In genomic region chr20:34015401-34016335, GRCh38 we compare ENCODE assay signal across 23 cellular contexts. TPM values are rescaled to one million over a fixed set of nuclear protein-coding genes. Genes with fewer than 3 reads are reported as not detected.
DNase-seq lines count a peak whose midpoint lies in the region; ATAC-seq and TF ChIP-seq lines count a peak whose summit lies in the region.
"Had no signal": no experiment of that assay in that cellular context is flagged by ENCODE, and none has a peak within 500 bp of the region (broad histone marks: within the 10 kb centered on the region; RNA-seq: fewer than 3 reads in every experiment).

No MANE protein-coding gene starts in this region.

- H3K14ac ChIP-seq in trophoblast cell (ENCODE audit: low read length) = no peak overlapping the region

- H4K91ac ChIP-seq in trophoblast cell (ENCODE audit: low read depth, low read length) = no peak overlapping the region

- no peak overlapping the region for H3K18ac ChIP-seq in trophoblast cell (ENCODE audit: low read length)

- no peak overlapping the region for H2BK120ac ChIP-seq in trophoblast cell (ENCODE audit: insufficient read depth, low read length, poor library complexity)

- peak overlapping the region; percentile 89 for H3K4ac ChIP-seq in trophoblast cell (ENCODE audit: low read depth, low read length)

- CTCF ChIA-PET in MCF 10A (lab: Yijun Ruan, JAX) = interaction anchor here (0.7 kb wide), 2 partner anchors 67 to 205 kb away, joined by 3 to 7 read pairs; partner anchors contain the start of gene CHMP4B

- H3K4me3 Mint-ChIP-seq in MCF 10A (ENCODE audit: unreplicated experiment) = no peak overlapping the region
- H3K4me3 Mint-ChIP-seq: activated CD8-positive, alpha-beta memory T cell treated with anti-CD3 and anti-CD28 coated beads, Interleukin-2, amount 10 ng/mL, durations not matched to agents 7 days and 5 days had no signal

- POLR2A ChIA-PET in MCF 10A (lab: Yijun Ruan, JAX) = interaction anchor here (0.6 to 1.3 kb wide), 5 partner anchors 19 to 1920 kb away, joined by 3 to 5 read pairs (median 3); no protein-coding TSS in a partner anchor

- H2AFZ ChIP-seq in trophoblast cell (ENCODE audit: insufficient read depth, low read length, poor library complexity) = no peak overlapping the region

- no peaks in the 10 kb centered on the region for H3K27me3 Mint-ChIP-seq in MCF 10A (ENCODE audit: insufficient read depth, unreplicated experiment)
- H3K27me3 Mint-ChIP-seq: activated CD8-positive, alpha-beta memory T cell treated with anti-CD3 and anti-CD28 coated beads, Interleukin-2, amount 10 ng/mL, durations not matched to agents 7 days and 5 days had no signal

- H3K36me3 ChIP-seq in trophoblast cell (ENCODE audit: control insufficient read depth in 1 of 2, insufficient read depth in 2 of 2, low read length in 2 of 2) = no peaks in the 10 kb centered on the region
- H3K36me3 ChIP-seq: heart left ventricle, pancreas, stomach had no signal

- peak overlapping the region; percentile 23 to 46 for H3K27ac ChIP-seq in coronary artery
- no peak overlapping the region for H3K27ac ChIP-seq in trophoblast cell (ENCODE audit: low read depth, low read length)
- H3K27ac ChIP-seq: 22Rv1; BLaER1 treated with 17β-estradiol and CSF1 and Interleukin-3, amounts not matched to agents 10 nM and 100 nM; heart left ventricle; HL-60; pancreas; SK-N-MC; skin epidermis; stomach had no signal

- H4K12ac ChIP-seq in trophoblast cell (ENCODE audit: low read depth, low read length) = no peak overlapping the region

- no peak overlapping the region for H3K9ac ChIP-seq in trophoblast cell (ENCODE audit: low read length)
- H3K9ac ChIP-seq: BLaER1 treated with 17β-estradiol and CSF1 and Interleukin-3, amounts not matched to agents 10 nM and 100 nM had no signal

- no peak overlapping the region for H2BK12ac ChIP-seq in trophoblast cell (ENCODE audit: low read length)

- peak; percentile 40 for DNase-seq in NCI-H146 (lab: John Stamatoyannopoulos, UW)
- DNase-seq in NCI-H146 treated with DMSO at 0.1 percent for 48 hours (lab: John Stamatoyannopoulos, UW; ENCODE audit: unreplicated experiment) = no peak
- peak; percentile 86 for DNase-seq in Jurkat, Clone E6-1 (ENCODE audit: low read depth, low spot score)
- DNase-seq in coronary artery (ENCODE audit: low spot score) = no peak
- DNase-seq in trophoblast cell = no peak
- no peak for DNase-seq in MCF 10A (ENCODE audit: unreplicated experiment)
- DNase-seq: activated CD8-positive, alpha-beta memory T cell treated with anti-CD3 and anti-CD28 coated beads, Interleukin-2, amount 10 ng/mL, durations not matched to agents 7 days and 5 days; heart left ventricle; kidney glomerular epithelial cell; mucosa of descending colon; NCI-H187 treated with DMSO at 0.1 percent for 48 hours; NCI-H524 treated with DMSO at 0.1 percent for 48 hours; PC-3; stomach had no signal

- WGBS in trophoblast cell (ENCODE audit: extremely low coverage, insufficient coverage, insufficient read length) = no CpG with 5 or more reads among the region's 6 CpGs

- H3K27me3 ChIP-seq in trophoblast cell (ENCODE audit: insufficient read depth, low read length) = no peaks in the 10 kb centered on the region
- H3K27me3 ChIP-seq: BLaER1 treated with 17β-estradiol and CSF1 and Interleukin-3, amounts not matched to agents 10 nM and 100 nM; heart left ventricle; pancreas; stomach had no signal

- H3K79me1 ChIP-seq in trophoblast cell (ENCODE audit: low read length) = no peaks in the 10 kb centered on the region

- ATAC-seq in HG02870 (IDR thresholded peaks at IDR 0.05; ENCODE audit: unreplicated experiment) = no peak
- no peak for ATAC-seq in HG02588 (IDR thresholded peaks at IDR 0.05; ENCODE audit: unreplicated experiment)
- ATAC-seq: activated CD8-positive, alpha-beta memory T cell treated with anti-CD3 and anti-CD28 coated beads, Interleukin-2, amount 10 ng/mL, durations not matched to agents 7 days and 5 days; esophagus mucosa; heart left ventricle; PC-3 had no signal

- peaks cover 24 to 28% of the 10 kb centered on the region in 2 experiments for H3K4me1 ChIP-seq in trophoblast cell (ENCODE audit: control insufficient read depth in 1 of 2, insufficient read depth in 2 of 2, low read length in 2 of 2)

- no TSS peak for BruUV-seq in MCF 10A (replicated peaks; lab: Mats Ljungman, UMichigan)

- no peak overlapping the region for H2AK5ac ChIP-seq in trophoblast cell (ENCODE audit: low read length)

- no peak overlapping the region for H3K23ac ChIP-seq in trophoblast cell (ENCODE audit: low read length)

- H3K4me3 ChIP-seq in Jurkat, Clone E6-1 (ENCODE audit: low read length) = no peak overlapping the region
- H3K4me3 ChIP-seq in coronary artery (peak overlapping the region; percentile 5), trophoblast cell (ENCODE audit: low read depth, low read length) (no peak overlapping the region)
- H3K4me3 ChIP-seq: BLaER1 treated with 17β-estradiol and CSF1 and Interleukin-3, amounts not matched to agents 10 nM and 100 nM; heart left ventricle; mucosa of descending colon; pancreas; SK-N-MC; skin epidermis; stomach had no signal

- peaks cover 7% of the 10 kb centered on the region for H3K36me3 Mint-ChIP-seq in MCF 10A (ENCODE audit: insufficient read depth, unreplicated experiment)

- H3K4me2 ChIP-seq in trophoblast cell (ENCODE audit: low read length) = no peak overlapping the region

- peaks cover 19% of the 10 kb centered on the region for H3K79me2 ChIP-seq in trophoblast cell (ENCODE audit: control insufficient read depth, insufficient read depth, low read length, poor library complexity)

- intact Hi-C loops in MCF 10A (cut with micrococcal nuclease) = no loop called here

- H3K4me1 Mint-ChIP-seq in MCF 10A (ENCODE audit: insufficient read depth, unreplicated experiment) = peaks cover 33% of the 10 kb centered on the region

- no peak overlapping the region for H4K8ac ChIP-seq in trophoblast cell (ENCODE audit: low read depth, low read length)

- no peak for TF ChIP-seq CTCF in coronary artery (IDR thresholded peaks at IDR 0.05)
- TF ChIP-seq CTCF in MCF 10A (IDR thresholded peaks at IDR 0.05; ENCODE audit: unreplicated experiment) = no peak

- H3K27ac Mint-ChIP-seq in MCF 10A (ENCODE audit: low read depth, unreplicated experiment) = no peak overlapping the region
- H3K27ac Mint-ChIP-seq: activated CD8-positive, alpha-beta memory T cell treated with anti-CD3 and anti-CD28 coated beads, Interleukin-2, amount 10 ng/mL, durations not matched to agents 7 days and 5 days had no signal

- no peaks in the 10 kb centered on the region for H3K9me3 Mint-ChIP-seq in MCF 10A (ENCODE audit: unreplicated experiment)

- H2BK5ac ChIP-seq in trophoblast cell (ENCODE audit: low read depth, low read length, poor library complexity) = no peak overlapping the region

- no peaks in the 10 kb centered on the region for H3K9me3 ChIP-seq in trophoblast cell (ENCODE audit: insufficient read depth, low read depth, low read length)
- H3K9me3 ChIP-seq: BLaER1 treated with 17β-estradiol and CSF1 and Interleukin-3, amounts not matched to agents 10 nM and 100 nM; heart left ventricle; mucosa of descending colon; pancreas; stomach had no signal

RNA-seq across cellular contexts. Expression of gene RALY, which starts 22.0 kb away (rescaled TPM):
- 249 TPM for polyA plus RNA-seq in Jurkat, Clone E6-1 (2012; ENCODE audit: insufficient read depth, insufficient read length)
- 138 and 151 TPM in 2 replicates for polyA plus RNA-seq in trophoblast cell (2013)
- total RNA-seq in MCF 10A (2022) = 113 and 120 TPM in 2 replicates

Comparison
In these comparisons a context has a peak if more than half of its experiments do, and no peak if none do; other contexts are left out.
1. DNase-seq: peak in NCI-H146 (single experiment) and Jurkat, Clone E6-1 (single experiment); none in NCI-H146 treated with DMSO at 0.1 percent for 48 hours (single experiment), coronary artery (single experiment), trophoblast cell (0 of 2) and MCF 10A (single experiment).